Comparison of ENCODE assay signal across 12 cellular contexts in genomic region chr18:38801640-38802039, GRCh38.
"Had no signal": no experiment of that assay in that cellular context is flagged by ENCODE, and none has a peak within 500 bp of the region (broad histone marks: within the 10 kb centered on the region; RNA-seq: fewer than 3 reads in every experiment).

No MANE protein-coding gene starts in this region.

- H3K4me1 Mint-ChIP-seq: naive thymus-derived CD8-positive, alpha-beta T cell had no signal

- H3K27me3 ChIP-seq: esophagus muscularis mucosa, gastrocnemius medialis, sigmoid colon had no signal

- H3K9me3 ChIP-seq: esophagus muscularis mucosa, gastrocnemius medialis, sigmoid colon had no signal

- H3K4me3 Mint-ChIP-seq: naive thymus-derived CD8-positive, alpha-beta T cell had no signal

- H3K4me1 ChIP-seq: esophagus muscularis mucosa, gastrocnemius medialis, sigmoid colon had no signal

- H3K27ac Mint-ChIP-seq: naive thymus-derived CD8-positive, alpha-beta T cell had no signal

- ATAC-seq: gastrocnemius medialis; mucosa of descending colon; naive thymus-derived CD8-positive, alpha-beta T cell had no signal

- H3K4me3 ChIP-seq: esophagus muscularis mucosa, gastrocnemius medialis, mucosa of descending colon, sigmoid colon, skin epidermis had no signal

- H3K36me3 ChIP-seq: esophagus muscularis mucosa, gastrocnemius medialis, sigmoid colon had no signal

- H3K27ac ChIP-seq: epithelial cell of prostate, esophagus muscularis mucosa, gastrocnemius medialis, sigmoid colon, skin epidermis had no signal

- DNase-seq: effector memory CD4-positive, alpha-beta T cell; gastrocnemius medialis; kidney glomerular epithelial cell; mucosa of descending colon; naive thymus-derived CD8-positive, alpha-beta T cell; posterior cingulate gyrus; sigmoid colon; stimulated activated naive CD4-positive, alpha-beta T cell; trophoblast cell had no signal
